24 cellular contexts compared by ENCODE assay signal in the genomic region with DNA sequence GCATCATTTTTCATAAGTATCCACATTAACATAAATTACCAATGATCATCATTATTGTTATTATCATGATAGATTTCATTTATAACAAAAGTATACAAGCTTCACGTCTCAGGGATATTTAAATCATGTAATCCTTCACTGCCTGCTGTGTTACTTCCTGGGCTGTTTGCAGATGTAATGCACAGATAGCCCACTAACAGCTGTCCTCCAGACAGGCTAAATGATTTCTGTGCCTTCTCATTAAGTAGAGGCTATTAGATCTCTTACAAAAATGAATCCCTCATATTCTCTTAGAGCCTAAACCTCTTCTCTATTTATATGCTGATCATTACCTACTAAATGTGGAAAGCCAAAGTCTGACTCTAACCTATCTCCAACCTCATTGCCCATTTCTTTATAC. TPM values are rescaled to one million over a fixed set of nuclear protein-coding genes. Genes with fewer than 3 reads are reported as not detected.
DNase-seq lines count a peak whose midpoint lies in the region; ATAC-seq and TF ChIP-seq lines count a peak whose summit lies in the region.
"Had no signal": no experiment of that assay in that cellular context is flagged by ENCODE, and none has a peak within 500 bp of the region (broad histone marks: within the 10 kb centered on the region; RNA-seq: fewer than 3 reads in every experiment).

No MANE protein-coding gene starts in this region.

- intact Hi-C loops in body of pancreas (cut with DNase I), result no loop called here

- H3K14ac ChIP-seq in H9 (ENCODE audit: insufficient read depth, low read length), result no peak overlapping the region

- no peak overlapping the region for H3K18ac ChIP-seq in H9 (ENCODE audit: insufficient read length, low read depth, low read length)

- no peak for TF ChIP-seq POLR2A in body of pancreas (IDR thresholded peaks at IDR 0.05)

- H3K9me3 Mint-ChIP-seq in H9, result no peaks in the 10 kb centered on the region

- no peaks in the 10 kb centered on the region for H3K9me3 ChIP-seq in H9 (ENCODE audit: control insufficient read depth, low read depth, low read length)
- H3K9me3 ChIP-seq in neural cell (ENCODE audit: low read length), result no peaks in the 10 kb centered on the region
- no peaks in the 10 kb centered on the region for H3K9me3 ChIP-seq in body of pancreas

- H3K27ac ChIP-seq in H9 (ENCODE audit: insufficient read length, low read depth, low read length) (no peak overlapping the region), neural cell (ENCODE audit: low read length) (no peak overlapping the region), body of pancreas (no peak overlapping the region)
- H3K27ac ChIP-seq: HL-60 had no signal

- no peaks in the 10 kb centered on the region for H4K20me1 ChIP-seq in H9 (ENCODE audit: control insufficient read depth, insufficient read depth, insufficient read length)
- H4K20me1 ChIP-seq in neural cell (ENCODE audit: insufficient read depth), result no peaks in the 10 kb centered on the region

- H4K8ac ChIP-seq in H9 (replicated peaks; ENCODE audit: insufficient read length, low read depth, low read length), result no peak overlapping the region

- no peak overlapping the region for H3K4me2 ChIP-seq in H9 (ENCODE audit: insufficient read depth, insufficient read length, low read length)
- peak overlapping the region; percentile 61 for H3K4me2 ChIP-seq in neural cell (ENCODE audit: low read length)

- H3K4me3 Mint-ChIP-seq in H9, result no peak overlapping the region; a peak in 1 of 5 replicates
- H3K4me3 Mint-ChIP-seq: CD14-positive monocyte, T-helper 17 cell had no signal

- H3K36me3 ChIP-seq in neural cell (ENCODE audit: insufficient read depth, low read length) (peaks cover 10% of the 10 kb centered on the region), body of pancreas (replicated peaks in 1 of 2; ENCODE audit: insufficient read depth in 1 of 2, low read depth in 2 of 2) (no peaks in the 10 kb centered on the region)

- H3K23me2 ChIP-seq in H9 (ENCODE audit: insufficient read length, low read depth, low read length, poor library complexity, severe bottlenecking), result no peaks in the 10 kb centered on the region

- no peak overlapping the region for H3K9ac ChIP-seq in H9 (ENCODE audit: extremely low read depth, insufficient read length, low read length)
- H3K9ac ChIP-seq in neural cell (ENCODE audit: low read length), result no peak overlapping the region

- H3K4ac ChIP-seq in H9 (ENCODE audit: low read depth, low read length), result no peak overlapping the region

- TF ChIP-seq EP300 in neural cell (conservative IDR thresholded peaks at IDR 0.05; ENCODE audit: poor library complexity, severe bottlenecking), result no peak

- H3K79me2 ChIP-seq in H9 (ENCODE audit: insufficient read depth, low read length) (no peaks in the 10 kb centered on the region), neural cell (replicated peaks; ENCODE audit: insufficient read depth, low read length) (peaks cover 17% of the 10 kb centered on the region)

- no peak overlapping the region for H3T11ph ChIP-seq in H9 (ENCODE audit: low read length)

- H3K4me1 Mint-ChIP-seq in H9, result peaks cover 17 to 23% of the 10 kb centered on the region in 2 experiments
- H3K4me1 Mint-ChIP-seq: CD14-positive monocyte, T-helper 17 cell had no signal

- H2BK15ac ChIP-seq in H9 (ENCODE audit: low read depth, low read length), result no peak overlapping the region

- no peaks in the 10 kb centered on the region for H3K4me1 ChIP-seq in H9 (ENCODE audit: insufficient read depth, low read length)
- no peaks in the 10 kb centered on the region for H3K4me1 ChIP-seq in body of pancreas

- H2AK5ac ChIP-seq in H9 (ENCODE audit: insufficient read length, low read length), result no peak overlapping the region

- H3K27me3 ChIP-seq in H9 (ENCODE audit: insufficient read depth, low read length), result no peaks in the 10 kb centered on the region
- no peaks in the 10 kb centered on the region for H3K27me3 ChIP-seq in neural cell (ENCODE audit: insufficient read depth, low read depth, low read length)
- no peaks in the 10 kb centered on the region for H3K27me3 ChIP-seq in body of pancreas

- H3K27ac Mint-ChIP-seq in H9, result peak overlapping the region in 2 of 3 experiments; percentile 8 to 22; a peak in 2 of 7 replicates
- H3K27ac Mint-ChIP-seq: CD14-positive monocyte, T-helper 17 cell had no signal

- peaks cover 9 to 19% (median 14%) of the 10 kb centered on the region in 3 experiments for H3K36me3 Mint-ChIP-seq in H9 (ENCODE audit: insufficient read depth in 1 of 3, low read depth in 3 of 3)
- H3K36me3 Mint-ChIP-seq: CD14-positive monocyte had no signal

- DNase-seq in NCI-H748 (lab: John Stamatoyannopoulos, UW; ENCODE audit: unreplicated experiment) (peak; percentile 8), NCI-H748 treated with DMSO at 0.1 percent for 48 hours (lab: John Stamatoyannopoulos, UW) (no peak), H9 (no peak), body of pancreas (no peak), DMS79 treated with DMSO at 0.1 percent for 48 hours (lab: John Stamatoyannopoulos, UW) (no peak)
- DNase-seq: ACHN, AML-193, DMS153, GF-D8, HCEC 1CT, IMR-90, NCI-H1048, NCI-H187, NCI-H2107, NCI-H226, NCI-H526, PC-3, RPMI8226, SIG-M5, T-helper 17 cell had no signal

- no peak overlapping the region for H2BK120ac ChIP-seq in H9 (ENCODE audit: low read depth, low read length, poor library complexity, severe bottlenecking)

- no peaks in the 10 kb centered on the region for H3F3A ChIP-seq in neural cell (ENCODE audit: insufficient read depth, low read length, poor library complexity, severe bottlenecking)

- no peak for TF ChIP-seq RAD21 in neural cell (conservative IDR thresholded peaks at IDR 0.05)

- H3K23ac ChIP-seq in H9 (ENCODE audit: insufficient read length, low read depth, low read length), result no peak overlapping the region

- no peak overlapping the region for H2AFZ ChIP-seq in H9 (ENCODE audit: low read length)
- no peak overlapping the region for H2AFZ ChIP-seq in neural cell (ENCODE audit: low read depth, low read length)

- no peaks in the 10 kb centered on the region for H3K79me1 ChIP-seq in H9 (ENCODE audit: insufficient read depth, low read depth, low read length, poor library complexity, severe bottlenecking)

- H3K4me3 ChIP-seq in neural cell (ENCODE audit: low read length) (peak overlapping the region; percentile 56), body of pancreas (no peak overlapping the region)

- no peak for TF ChIP-seq CTCF in H9 (conservative IDR thresholded peaks at IDR 0.05)
- TF ChIP-seq CTCF in neural cell (IDR thresholded peaks at IDR 0.05; ENCODE audit: poor library complexity, severe bottlenecking), result no peak
- no peak for TF ChIP-seq CTCF in body of pancreas (IDR thresholded peaks at IDR 0.05)

- no peak overlapping the region for H4K5ac ChIP-seq in H9 (ENCODE audit: insufficient read length, low read depth, low read length)

- H2BK12ac ChIP-seq in H9 (ENCODE audit: insufficient read length, low read depth, low read length), result no peak overlapping the region

- H4K91ac ChIP-seq in H9 (ENCODE audit: insufficient read length, low read depth, low read length), result no peak overlapping the region

- no CpG with 5 or more reads among the region's 1 CpG for WGBS in H9 (ENCODE audit: extremely low coverage, insufficient read length, low lambda C conversion rate)
- 36 to 43% methylated on average over 1 of the region's 1 CpG for WGBS in body of pancreas, 2 donors

- no peak overlapping the region for H3K56ac ChIP-seq in H9 (ENCODE audit: insufficient read length, low read depth, low read length)

- no peak overlapping the region for H2BK20ac ChIP-seq in H9 (ENCODE audit: low read depth, low read length, poor library complexity, severe bottlenecking)

- H3K27me3 Mint-ChIP-seq in H9 (ENCODE audit: low read depth), result no peaks in the 10 kb centered on the region
- H3K27me3 Mint-ChIP-seq: T-helper 17 cell had no signal

- H3K9me2 ChIP-seq in neural cell (ENCODE audit: insufficient read depth, low read length), result no peaks in the 10 kb centered on the region

- ATAC-seq in SK-N-SH treated with all-trans-retinoic acid at 6 μM for 48 hours (no peak), body of pancreas (no peak)
- ATAC-seq: T-helper 17 cell had no signal

- no peak overlapping the region for H2BK5ac ChIP-seq in H9 (ENCODE audit: insufficient read length, low read length)

TF ChIP-seq in SK-N-SH treated with all-trans-retinoic acid at 6 μM for 48 hours, 23 proteins besides CTCF, POLR2A, EP300 and RAD21 (continues in another document):
- TF ChIP-seq GLIS3 (CRISPR knock-in tag; IDR thresholded peaks at IDR 0.05), result no peak
- TF ChIP-seq, protein P1, sequence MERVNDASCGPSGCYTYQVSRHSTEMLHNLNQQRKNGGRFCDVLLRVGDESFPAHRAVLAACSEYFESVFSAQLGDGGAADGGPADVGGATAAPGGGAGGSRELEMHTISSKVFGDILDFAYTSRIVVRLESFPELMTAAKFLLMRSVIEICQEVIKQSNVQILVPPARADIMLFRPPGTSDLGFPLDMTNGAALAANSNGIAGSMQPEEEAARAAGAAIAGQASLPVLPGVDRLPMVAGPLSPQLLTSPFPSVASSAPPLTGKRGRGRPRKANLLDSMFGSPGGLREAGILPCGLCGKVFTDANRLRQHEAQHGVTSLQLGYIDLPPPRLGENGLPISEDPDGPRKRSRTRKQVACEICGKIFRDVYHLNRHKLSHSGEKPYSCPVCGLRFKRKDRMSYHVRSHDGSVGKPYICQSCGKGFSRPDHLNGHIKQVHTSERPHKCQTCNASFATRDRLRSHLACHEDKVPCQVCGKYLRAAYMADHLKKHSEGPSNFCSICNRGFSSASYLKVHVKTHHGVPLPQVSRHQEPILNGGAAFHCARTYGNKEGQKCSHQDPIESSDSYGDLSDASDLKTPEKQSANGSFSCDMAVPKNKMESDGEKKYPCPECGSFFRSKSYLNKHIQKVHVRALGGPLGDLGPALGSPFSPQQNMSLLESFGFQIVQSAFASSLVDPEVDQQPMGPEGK (CRISPR knock-in tag; IDR thresholded peaks at IDR 0.05; ENCODE audit: borderline replicate concordance), result no peak

TF ChIP-seq in neural cell, 6 proteins besides CTCF, POLR2A, EP300 and RAD21 (continues in another document):
- TF ChIP-seq MXI1 (conservative IDR thresholded peaks at IDR 0.05; ENCODE audit: poor library complexity, severe bottlenecking) (no peak), POLR2AphosphoS5 (IDR thresholded peaks at IDR 0.05) (no peak), EZH2 (IDR thresholded peaks at IDR 0.05; ENCODE audit: borderline replicate concordance, insufficient read depth, low read length, poor library complexity, severe bottlenecking) (no peak)

RNA-seq across cellular contexts. Expression of a gene that starts 9.3 kb away (rescaled TPM):
- total RNA-seq in H9 (2021) (2.8 and 3.1 TPM in 2 replicates), body of pancreas (10 to 100 TPM; 10.9 to 20.8 TPM)
- 25.5 and 27.4 TPM in 2 replicates for polyA plus RNA-seq in neural cell
- 118 and 175 TPM in 2 replicates for polyA minus RNA-seq in neural cell
- polyA plus RNA-seq: CD14-positive monocyte had no signal
